10 cellular contexts compared by ENCODE assay signal in the genomic region with DNA sequence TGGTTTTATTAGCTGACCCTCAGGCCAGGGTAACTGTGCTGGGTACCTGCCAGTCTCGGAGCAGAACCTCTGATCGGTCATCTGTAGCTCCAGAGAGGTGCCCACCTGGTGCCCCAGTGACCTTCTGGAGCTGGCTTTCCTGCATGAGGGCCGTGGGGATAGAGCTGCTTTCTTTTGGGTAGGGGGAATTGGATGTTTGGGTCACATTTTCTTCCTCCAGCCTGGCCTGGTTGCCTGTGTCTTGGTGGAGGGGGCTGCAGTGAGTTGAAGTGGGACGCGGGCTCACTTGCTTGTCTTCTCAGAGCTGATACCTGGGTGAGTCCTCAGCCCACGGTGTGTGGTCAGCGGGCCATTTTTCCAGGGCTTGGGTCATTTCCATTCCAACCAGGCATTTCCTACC. TPM values are rescaled to one million over a fixed set of nuclear protein-coding genes. Genes with fewer than 3 reads are reported as not detected.
DNase-seq lines count a peak whose midpoint lies in the region; ATAC-seq and TF ChIP-seq lines count a peak whose summit lies in the region.
"Had no signal": no experiment of that assay in that cellular context is flagged by ENCODE, and none has a peak within 500 bp of the region (broad histone marks: within the 10 kb centered on the region; RNA-seq: fewer than 3 reads in every experiment).

No MANE protein-coding gene starts in this region.

- peak overlapping the region; percentile 77 for H3K27ac Mint-ChIP-seq in activated T-cell treated with anti-CD3 and anti-CD28 coated beads, Interleukin-2, amount 50 U/mL, for 72 hours

- H3K27ac ChIP-seq in right lobe of liver = peak overlapping the region; percentile 26 to 98 (median 87)
- peak overlapping the region; percentile 82 for H3K27ac ChIP-seq in suprapubic skin
- H3K27ac ChIP-seq in prostate gland = peak overlapping the region in 1 of 2 donors; percentile 4

- H3K27me3 ChIP-seq in adipocyte (replicated peaks; ENCODE audit: control insufficient read depth, insufficient read depth, low read length) (no peaks in the 10 kb centered on the region), right lobe of liver (no peaks in the 10 kb centered on the region), suprapubic skin (no peaks in the 10 kb centered on the region), prostate gland (replicated peaks; ENCODE audit: insufficient read depth) (no peaks in the 10 kb centered on the region)

- no peak for ATAC-seq in activated T-cell treated with anti-CD3 and anti-CD28 coated beads, Interleukin-2, amount 50 U/mL, for 72 hours (replicated peaks in 1 of 2)
- no peak for ATAC-seq in right lobe of liver

- no peak overlapping the region for H3K4me3 ChIP-seq in adipocyte (ENCODE audit: low read length)
- H3K4me3 ChIP-seq in right lobe of liver = peak overlapping the region in 2 of 3 donors; percentile 77 to 79
- H3K4me3 ChIP-seq in suprapubic skin = no peak overlapping the region
- H3K4me3 ChIP-seq in prostate gland = no peak overlapping the region

- H3K36me3 ChIP-seq in adipocyte (ENCODE audit: control insufficient read depth, insufficient read depth, low read length, severe bottlenecking) = no peaks in the 10 kb centered on the region
- no peaks in the 10 kb centered on the region for H3K36me3 ChIP-seq in right lobe of liver
- H3K36me3 ChIP-seq in suprapubic skin = no peaks in the 10 kb centered on the region
- no peaks in the 10 kb centered on the region for H3K36me3 ChIP-seq in prostate gland

- H3K36me3 Mint-ChIP-seq in activated T-cell treated with anti-CD3 and anti-CD28 coated beads, Interleukin-2, amount 50 U/mL, for 72 hours (ENCODE audit: insufficient read depth in 2 of 2) = peaks cover 9 to 13% of the 10 kb centered on the region in 2 donors

- intact Hi-C loops in right lobe of liver (cut with DNase I) = no loop called here
- intact Hi-C loops in prostate gland (cut with DNase I) = loop anchor here (5.0 to 10.0 kb wide), 2 partner anchors 79 to 211 kb away; no protein-coding TSS in a partner anchor

- peaks cover 68% of the 10 kb centered on the region for H3K4me1 Mint-ChIP-seq in activated T-cell treated with anti-CD3 and anti-CD28 coated beads, Interleukin-2, amount 50 U/mL, for 72 hours (ENCODE audit: low read depth)

- no peaks in the 10 kb centered on the region for H3K9me3 Mint-ChIP-seq in activated T-cell treated with anti-CD3 and anti-CD28 coated beads, Interleukin-2, amount 50 U/mL, for 72 hours

- TF ChIP-seq CTCF in right lobe of liver (IDR thresholded peaks at IDR 0.05) = no peak
- no peak for TF ChIP-seq CTCF in suprapubic skin (IDR thresholded peaks at IDR 0.05)
- TF ChIP-seq CTCF in prostate gland (IDR thresholded peaks at IDR 0.05) = no peak

- H3K9me3 ChIP-seq in adipocyte (ENCODE audit: control insufficient read depth, low read length) = no peaks in the 10 kb centered on the region
- no peaks in the 10 kb centered on the region for H3K9me3 ChIP-seq in right lobe of liver
- H3K9me3 ChIP-seq in suprapubic skin = no peaks in the 10 kb centered on the region
- no peaks in the 10 kb centered on the region for H3K9me3 ChIP-seq in prostate gland

- H3K4me3 Mint-ChIP-seq in activated T-cell treated with anti-CD3 and anti-CD28 coated beads, Interleukin-2, amount 50 U/mL, for 72 hours = peak overlapping the region; percentile 90 to 91

- peak overlapping the region; percentile 69 for H3K9ac ChIP-seq in adipocyte (ENCODE audit: low read length)

- TF ChIP-seq EP300 in suprapubic skin (IDR thresholded peaks at IDR 0.05) = no peak

- H3K4me1 ChIP-seq in adipocyte (ENCODE audit: control insufficient read depth, insufficient read depth, low read length) (peaks cover 29% of the 10 kb centered on the region), right lobe of liver (peaks cover 0 to 25% (median 0%) of the 10 kb centered on the region in 4 donors), suprapubic skin (peaks cover 78% of the 10 kb centered on the region), prostate gland (replicated peaks) (peaks cover 4% of the 10 kb centered on the region)

- 59% methylated on average over 3 of the region's 7 CpGs for WGBS in right lobe of liver (ENCODE audit: insufficient coverage, low coverage, low lambda C conversion rate, missing lambda C conversion rate)
- WGBS in suprapubic skin = 95% methylated on average over 7 of the region's 7 CpGs
- WGBS in prostate gland = 91% methylated on average over 7 of the region's 7 CpGs

- no peaks in the 10 kb centered on the region for H3K27me3 Mint-ChIP-seq in activated T-cell treated with anti-CD3 and anti-CD28 coated beads, Interleukin-2, amount 50 U/mL, for 72 hours (ENCODE audit: low read depth)

- no peak for DNase-seq in activated T-cell treated with anti-CD3 and anti-CD28 coated beads, Interleukin-2, amount 50 U/mL, for 72 hours
- DNase-seq in activated T-cell treated with anti-CD3 and anti-CD28 coated beads, Interleukin-2, amount 50 U/mL, for 1 hour = no peak
- no peak for DNase-seq in adipocyte (ENCODE audit: low read depth)
- peak in 1 of 3 donors; percentile 46 for DNase-seq in right lobe of liver
- DNase-seq in suprapubic skin (ENCODE audit: low spot score in 2 of 2) = peak in 1 of 2 donors; percentile 69
- no peak for DNase-seq in GOT3 (lab: John Stamatoyannopoulos, UW)
- DNase-seq in NCI-H1436 treated with DMSO at 0.1 percent for 48 hours (lab: John Stamatoyannopoulos, UW) = no peak
- no peak for DNase-seq in prostate gland (ENCODE audit: low spot score)
- DNase-seq: AML-193, NCI-H1092 treated with DMSO at 0.1 percent for 48 hours had no signal

- TF ChIP-seq POLR2A in right lobe of liver (IDR thresholded peaks at IDR 0.05) (no peak), suprapubic skin (IDR thresholded peaks at IDR 0.05) (no peak), prostate gland (IDR thresholded peaks at IDR 0.05) (no peak)

RNA-seq across cellular contexts. Expression of gene ZNF710, which starts 2.6 kb away (rescaled TPM):
- total RNA-seq in activated T-cell treated with anti-CD3 and anti-CD28 coated beads, Interleukin-2, amount 50 U/mL, for 72 hours = 10 to 100 TPM; 26.6 to 32.3 TPM
- total RNA-seq in right lobe of liver (10 to 100 TPM in 1 of 6 experiments, 1 to 10 TPM in 5; 4.7 to 17.1 (median 7.4) TPM), suprapubic skin (10 to 100 TPM; 19.2 to 32.1 (median 25.0) TPM), prostate gland (10 to 100 TPM; 13.6 to 18.0 TPM)

Comparison
In these comparisons a context has a peak if more than half of its experiments do, and no peak if none do; other contexts are left out.
1. H3K4me3 ChIP-seq: peak in right lobe of liver (2 of 3); none in adipocyte (single experiment), suprapubic skin (single experiment) and prostate gland (0 of 2).